In genomic region chr14:101442451-101442850, GRCh38 we compare ENCODE assay signal across 8 cellular contexts.
DNase-seq lines count a peak whose midpoint lies in the region; ATAC-seq and TF ChIP-seq lines count a peak whose summit lies in the region.

No MANE protein-coding gene starts in this region.

- peaks cover 4% of the 10 kb centered on the region for H3K27me3 Mint-ChIP-seq in progenitor cell of endocrine pancreas

- no peaks in the 10 kb centered on the region for H3K36me3 Mint-ChIP-seq in progenitor cell of endocrine pancreas (ENCODE audit: insufficient read depth)

- no peak overlapping the region for H3K27ac Mint-ChIP-seq in progenitor cell of endocrine pancreas

- DNase-seq in CD1c-positive myeloid dendritic cell (ENCODE audit: extremely low spot score) (peak; percentile 4), progenitor cell of endocrine pancreas (ENCODE audit: low spot score, unreplicated experiment) (no peak), superior temporal gyrus (ENCODE audit: extremely low spot score) (no peak)
- DNase-seq in activated CD4-positive, alpha-beta T cell treated with anti-CD3 and anti-CD28 coated beads for 1 hour = peak; percentile 23
- DNase-seq in activated naive CD4-positive, alpha-beta T cell treated with Interleukin-2 at 50 U/mL for 16 hours = peak; percentile 72
- DNase-seq in stimulated activated CD4-positive, alpha-beta T cell treated with anti-CD3 and anti-CD28 coated beads, Interleukin-15, amount 100 ng/mL, for 48 hours (ENCODE audit: low read depth in 2 of 2) = peak; percentile 32 to 50

- H3K4me3 Mint-ChIP-seq in progenitor cell of endocrine pancreas (ENCODE audit: low read depth) = no peak overlapping the region

- TF ChIP-seq CTCF in progenitor cell of endocrine pancreas (IDR thresholded peaks at IDR 0.05; ENCODE audit: unreplicated experiment) = no peak

- H3K4me1 Mint-ChIP-seq in progenitor cell of endocrine pancreas (ENCODE audit: low read depth) = no peaks in the 10 kb centered on the region

- ATAC-seq in GM19324 (IDR thresholded peaks at IDR 0.05; ENCODE audit: low FRiP score, unreplicated experiment) (no peak), HG03045 (IDR thresholded peaks at IDR 0.05; ENCODE audit: unreplicated experiment) (no peak)

- H3K9me3 Mint-ChIP-seq in progenitor cell of endocrine pancreas (ENCODE audit: low read depth) = no peaks in the 10 kb centered on the region

Comparison
In these comparisons a context has a peak if more than half of its experiments do, and no peak if none do; other contexts are left out.
1. DNase-seq: peak in CD1c-positive myeloid dendritic cell (single experiment), activated CD4-positive, alpha-beta T cell treated with anti-CD3 and anti-CD28 coated beads for 1 hour (single experiment), activated naive CD4-positive, alpha-beta T cell treated with Interleukin-2 at 50 U/mL for 16 hours (single experiment) and stimulated activated CD4-positive, alpha-beta T cell treated with anti-CD3 and anti-CD28 coated beads, Interleukin-15, amount 100 ng/mL, for 48 hours (2 of 2); none in progenitor cell of endocrine pancreas (single experiment) and superior temporal gyrus (single experiment).